ENCODE assay signal across 8 cellular contexts in the genomic region with DNA sequence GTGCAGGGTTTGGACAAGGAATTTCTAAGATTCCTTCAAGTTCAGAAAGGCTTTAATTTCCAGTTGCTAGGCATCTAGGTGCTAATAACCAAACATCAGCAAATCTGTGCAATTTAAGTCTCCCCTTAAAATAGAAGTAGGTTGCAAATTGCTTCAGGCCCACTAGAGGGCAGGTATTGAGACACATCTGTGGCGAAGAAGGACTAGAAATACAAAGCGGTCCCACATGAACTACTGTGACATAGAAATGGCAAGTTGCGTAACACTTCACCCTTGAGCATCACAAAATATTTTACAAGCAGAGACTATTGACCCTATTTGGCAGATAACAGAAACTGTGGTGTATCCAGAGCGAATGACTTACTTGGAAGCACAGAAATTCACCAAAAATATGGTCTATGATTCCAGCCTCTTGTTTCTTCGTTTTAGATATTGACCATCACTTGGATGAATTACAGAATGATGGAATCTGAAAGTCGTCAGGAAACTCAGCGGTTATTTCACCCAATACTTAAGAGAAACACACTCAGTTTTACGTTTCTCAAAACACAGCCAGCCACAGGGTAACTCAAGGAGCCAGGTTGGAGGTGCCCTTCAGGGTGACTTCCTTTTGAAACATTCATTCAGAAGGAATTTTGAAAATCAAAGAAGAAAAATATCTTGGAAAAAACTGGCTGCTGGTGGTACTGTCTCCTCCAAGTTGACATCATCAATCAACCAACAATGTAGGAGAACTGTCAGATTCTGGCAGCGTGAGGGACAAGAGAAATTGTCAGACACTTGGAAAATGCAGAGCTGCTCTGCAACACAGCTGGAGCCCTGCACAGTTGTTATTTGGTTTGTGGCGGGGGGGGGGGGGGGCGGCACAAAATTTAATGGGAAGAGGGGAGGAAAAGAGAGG.
DNase-seq lines count a peak whose midpoint lies in the region; ATAC-seq, FAIRE-seq and TF ChIP-seq lines count a peak whose summit lies in the region.

No MANE protein-coding gene starts in this region.

- DNase-seq in Calu3 (peak; percentile 6), NCI-H345 (lab: John Stamatoyannopoulos, UW) (peak; percentile 8), epithelial cell of proximal tubule (ENCODE audit: low read depth) (no peak), urothelium cell line (ENCODE audit: low spot score) (peak; percentile 58), cerebellar nuclear complex (lab: John Stamatoyannopoulos, UW) (no peak), aorta (no peak)

- no peaks in the 10 kb centered on the region for H3K27me3 Mint-ChIP-seq in Calu3 (ENCODE audit: unreplicated experiment)

- CTCF ChIA-PET in Calu3 (lab: Charles Lee) = no interaction called here

- H3K4me1 ChIP-seq in aorta (ENCODE audit: control insufficient read depth in 1 of 2, insufficient read depth in 2 of 2, low read length in 2 of 2) = no peaks in the 10 kb centered on the region

- intact Hi-C loops in Calu3 (cut with micrococcal nuclease; ENCODE audit: unreplicated experiment) = loop anchor here (2.0 to 10.0 kb wide), 2 partner anchors 428 to 660 kb away; no protein-coding TSS in a partner anchor
- intact Hi-C loops in aorta (cut with DNase I) = no loop called here

- peak; percentile 75 for ATAC-seq in GM19351 (IDR thresholded peaks at IDR 0.05; ENCODE audit: unreplicated experiment)
- no peak for ATAC-seq in aorta (ENCODE audit: low FRiP score)
- ATAC-seq in GM21529 (IDR thresholded peaks at IDR 0.05; ENCODE audit: unreplicated experiment) = no peak

- 46 to 47% methylated on average over 10 to 11 of the region's 11 CpGs for WGBS in aorta, 2 donors

- TF ChIP-seq CTCF in Calu3 (IDR thresholded peaks at IDR 0.05; ENCODE audit: unreplicated experiment) = peak; percentile 41
- TF ChIP-seq CTCF in epithelial cell of proximal tubule (conservative IDR thresholded peaks at IDR 0.05; ENCODE audit: low read depth, low read length) = peak; percentile 81

- peaks cover 1% of the 10 kb centered on the region for H3K9me3 ChIP-seq in aorta (ENCODE audit: control insufficient read depth, low read length)

- H3K4me3 ChIP-seq in epithelial cell of proximal tubule (ENCODE audit: low read depth, low read length) (no peak overlapping the region), aorta (ENCODE audit: low read length in 2 of 2) (no peak overlapping the region)

- H3K4me3 Mint-ChIP-seq in Calu3 (ENCODE audit: low read depth, unreplicated experiment) = no peak overlapping the region

- H3K27ac Mint-ChIP-seq in Calu3 (ENCODE audit: unreplicated experiment) = no peak overlapping the region

- no peaks in the 10 kb centered on the region for H3K36me3 Mint-ChIP-seq in Calu3 (ENCODE audit: insufficient read depth, unreplicated experiment)

- H3K27ac ChIP-seq in aorta (ENCODE audit: low read depth in 1 of 2, low read length in 2 of 2) = no peak overlapping the region

- FAIRE-seq in urothelium cell line (lab: Jason Lieb, UNC) = peak; percentile 83

- H3K27me3 ChIP-seq in aorta (ENCODE audit: control insufficient read depth in 1 of 2, insufficient read depth in 2 of 2, low read length in 1 of 2) = no peaks in the 10 kb centered on the region

- H3K4me1 Mint-ChIP-seq in Calu3 (ENCODE audit: low read depth, unreplicated experiment) = no peaks in the 10 kb centered on the region

- BruUV-seq in Calu3 (replicated peaks; lab: Mats Ljungman, UMichigan) = no TSS peak

- no peaks in the 10 kb centered on the region for H3K36me3 ChIP-seq in aorta (ENCODE audit: control insufficient read depth in 1 of 2, insufficient read depth in 2 of 2, low read length in 1 of 2)

- H3K9me3 Mint-ChIP-seq in Calu3 (ENCODE audit: low read depth, unreplicated experiment) = peaks cover 4% of the 10 kb centered on the region

Comparison
In these comparisons a context has a peak if more than half of its experiments do, and no peak if none do; other contexts are left out.
1. DNase-seq: peak in Calu3 (single experiment), NCI-H345 (single experiment) and urothelium cell line (single experiment); none in epithelial cell of proximal tubule (single experiment), cerebellar nuclear complex (0 of 2) and aorta (0 of 2).